11 cellular contexts compared by ENCODE assay signal in genomic region chr13:27622881-27623280, GRCh38. TPM values are rescaled to one million over a fixed set of nuclear protein-coding genes. Genes with fewer than 3 reads are reported as not detected.
DNase-seq lines count a peak whose midpoint lies in the region; ATAC-seq, FAIRE-seq and TF ChIP-seq lines count a peak whose summit lies in the region.
"Had no signal": no experiment of that assay in that cellular context is flagged by ENCODE, and none has a peak within 500 bp of the region (broad histone marks: within the 10 kb centered on the region; RNA-seq: fewer than 3 reads in every experiment).

No MANE protein-coding gene starts in this region.

- in situ Hi-C loops in astrocyte of the cerebellum (cut with HindIII; ENCODE audit: low sequenced_read_pairs): no loop called here

- H3K27me3 ChIP-seq in CD8-positive, alpha-beta T cell (ENCODE audit: insufficient read depth, low read length): no peaks in the 10 kb centered on the region

- H3K4me1 Mint-ChIP-seq in CD8-positive, alpha-beta T cell (ENCODE audit: low read depth): peaks cover 70% of the 10 kb centered on the region
- peaks cover 46 to 57% (median 56%) of the 10 kb centered on the region in 3 donors for H3K4me1 Mint-ChIP-seq in IgD-negative memory B cell
- peaks cover 40% of the 10 kb centered on the region for H3K4me1 Mint-ChIP-seq in mesothelial cell of epicardium

- H3K36me3 ChIP-seq in CD8-positive, alpha-beta T cell (ENCODE audit: insufficient read depth, low read length): peaks cover 7% of the 10 kb centered on the region

- H3K4me1 ChIP-seq in CD8-positive, alpha-beta T cell (ENCODE audit: insufficient read depth, low read length): peaks cover 36% of the 10 kb centered on the region

- peak overlapping the region; percentile 88 for H3K4me3 Mint-ChIP-seq in CD8-positive, alpha-beta T cell
- H3K4me3 Mint-ChIP-seq in IgD-negative memory B cell (peak overlapping the region; percentile 88 to 97 (median 94)), mesothelial cell of epicardium (peak overlapping the region; percentile 90)

- H3K27me3 Mint-ChIP-seq in CD8-positive, alpha-beta T cell (ENCODE audit: low read depth): no peaks in the 10 kb centered on the region
- H3K27me3 Mint-ChIP-seq in IgD-negative memory B cell: no peaks in the 10 kb centered on the region
- no peaks in the 10 kb centered on the region for H3K27me3 Mint-ChIP-seq in mesothelial cell of epicardium (ENCODE audit: low read depth)

- DNase-seq in CD8-positive, alpha-beta T cell: no peak
- DNase-seq in astrocyte of the cerebellum (ENCODE audit: low read depth) (no peak), mesothelial cell of epicardium (ENCODE audit: low spot score in 2 of 2, unreplicated experiment in 2 of 2) (no peak), D721Med (ENCODE audit: insufficient read length, low spot score) (no peak), kidney glomerular epithelial cell (lab: John Stamatoyannopoulos, UW) (no peak), H54 (ENCODE audit: insufficient read length, low spot score) (no peak)
- DNase-seq: activated CD4-positive, CD25-positive, alpha-beta regulatory T cell; NCI-H1694 treated with DMSO at 0.1 percent for 48 hours had no signal

- H3K4me3 ChIP-seq in CD8-positive, alpha-beta T cell (ENCODE audit: low read depth, low read length): no peak overlapping the region
- H3K4me3 ChIP-seq in astrocyte of the cerebellum (ENCODE audit: low read depth, low read length): peak overlapping the region; percentile 85

- POLR2A ChIA-PET in CD8-positive, alpha-beta T cell (lab: Charles Lee): interaction anchor here (0.7 to 4.5 kb wide), 4 partner anchors 12 to 198 kb away, joined by 3 to 49 read pairs (median 12); partner anchors contain the start of genes GTF3A and MTIF3

- intact Hi-C loops in CD8-positive, alpha-beta T cell (cut with DNase I, micrococcal nuclease): loop anchor here (5.0 to 10.0 kb wide), 4 partner anchors 51 to 1398 kb away; partner anchors contain the start of genes GSX1 (in 2 of the 2), CDK8 (in 1 of the 2) and RNF6 (in 1 of the 2)

- TF ChIP-seq POLR2A in H54 (IDR thresholded peaks at IDR 0.05; ENCODE audit: low read depth, low read length): no peak

- TF ChIP-seq CTCF in CD8-positive, alpha-beta T cell (IDR thresholded peaks at IDR 0.05): no peak
- TF ChIP-seq CTCF in astrocyte of the cerebellum (IDR thresholded peaks at IDR 0.05; ENCODE audit: low read depth, low read length, missing control alignments) (no peak), mesothelial cell of epicardium (IDR thresholded peaks at IDR 0.05; ENCODE audit: unreplicated experiment) (no peak), D721Med (IDR thresholded peaks at IDR 0.05; ENCODE audit: insufficient read depth, missing control alignments) (no peak)

- H3K9me3 ChIP-seq in CD8-positive, alpha-beta T cell (ENCODE audit: low read length): no peaks in the 10 kb centered on the region

- CTCF ChIA-PET in CD8-positive, alpha-beta T cell (lab: Charles Lee): interaction anchor here (1.3 to 1.6 kb wide), 4 partner anchors 19 to 216 kb away, joined by 3 to 4 read pairs (median 4); no protein-coding TSS in a partner anchor

- no peak overlapping the region for H3K27ac ChIP-seq in CD8-positive, alpha-beta T cell (ENCODE audit: low read depth, low read length)

- no peak for FAIRE-seq in D721Med (lab: Jason Lieb, UNC)
- no peak for FAIRE-seq in H54 (lab: Jason Lieb, UNC)

- ATAC-seq in CD8-positive, alpha-beta T cell: no peak
- ATAC-seq in GM19351 (IDR thresholded peaks at IDR 0.05; ENCODE audit: unreplicated experiment): no peak
- ATAC-seq: esophagus mucosa had no signal

- peaks cover 52% of the 10 kb centered on the region for H3K36me3 Mint-ChIP-seq in CD8-positive, alpha-beta T cell
- H3K36me3 Mint-ChIP-seq in IgD-negative memory B cell (peaks cover 8% of the 10 kb centered on the region), mesothelial cell of epicardium (peaks cover 22% of the 10 kb centered on the region)

- peak overlapping the region; percentile 93 for H3K27ac Mint-ChIP-seq in CD8-positive, alpha-beta T cell
- H3K27ac Mint-ChIP-seq in IgD-negative memory B cell (peak overlapping the region in 1 of 3 donors; percentile 95), mesothelial cell of epicardium (peak overlapping the region; percentile 96)

- H3K9me3 Mint-ChIP-seq in CD8-positive, alpha-beta T cell: no peaks in the 10 kb centered on the region
- H3K9me3 Mint-ChIP-seq in IgD-negative memory B cell: no peaks in the 10 kb centered on the region
- H3K9me3 Mint-ChIP-seq in mesothelial cell of epicardium: no peaks in the 10 kb centered on the region

RNA-seq across cellular contexts. Expression of gene POLR1D, which starts 1.2 kb away (rescaled TPM):
- total RNA-seq in CD8-positive, alpha-beta T cell: 100 to 1,000 TPM; 176 TPM
- 91.3 TPM for polyA plus RNA-seq in IgD-negative memory B cell
- 119 to 120 TPM (median 120 TPM) in 3 replicates for total RNA-seq in mesothelial cell of epicardium

RNA-seq across cellular contexts. Expression of gene LNX2, which starts 2.6 kb away (rescaled TPM):
- total RNA-seq in CD8-positive, alpha-beta T cell: 1 to 10 TPM; 3.0 to 3.5 TPM
- polyA plus RNA-seq in IgD-negative memory B cell: 3.9 TPM
- total RNA-seq in mesothelial cell of epicardium: 12.8 to 14.4 TPM (median 13.6 TPM) in 3 replicates
